In genomic region chr6:108562503-108562993, GRCh38 we compare ENCODE assay signal across 1 cellular context.
TF ChIP-seq lines count a peak whose summit lies in the region.

No MANE protein-coding gene starts in this region.

TF ChIP-seq in HepG2, 621 proteins besides CTCF, POLR2A, EP300 and RAD21 (continued from another document and continues in another):
- TF ChIP-seq ZNF746 (CRISPR knock-in tag; IDR thresholded peaks at IDR 0.05) (peak; percentile 84), SP140L (CRISPR knock-in tag; IDR thresholded peaks at IDR 0.05; ENCODE audit: borderline replicate concordance) (peak; percentile 92; the same call in 1 of the 2 replicates), ARHGAP35 (CRISPR knock-in tag; IDR thresholded peaks at IDR 0.05; ENCODE audit: borderline replicate concordance) (no peak), NCOA5 (CRISPR knock-in tag; IDR thresholded peaks at IDR 0.05) (no peak), FOSL2 (CRISPR knock-in tag; IDR thresholded peaks at IDR 0.05) (0 out of 2 replicates have a peak, but pooled peaks have one; percentile 33), ZNF12 (CRISPR knock-in tag; IDR thresholded peaks at IDR 0.05) (no peak), ZNF180 (CRISPR knock-in tag; IDR thresholded peaks at IDR 0.05; ENCODE audit: borderline replicate concordance, low read depth) (no peak), SRSF4 (IDR thresholded peaks at IDR 0.05; ENCODE audit: low read depth, low read length, poor library complexity, severe bottlenecking) (no peak), ATM (IDR thresholded peaks at IDR 0.05; ENCODE audit: borderline replicate concordance) (no peak), THAP8 (CRISPR knock-in tag; IDR thresholded peaks at IDR 0.05; ENCODE audit: borderline replicate concordance) (no peak), HNRNPLL (IDR thresholded peaks at IDR 0.05; ENCODE audit: low read depth, low read length, poor library complexity, severe bottlenecking) (peak; percentile 4), AKAP8 (CRISPR knock-in tag; IDR thresholded peaks at IDR 0.05) (peak; percentile 62; the same call in 1 of the 2 replicates), ERF (CRISPR knock-in tag; IDR thresholded peaks at IDR 0.05) (peak; percentile 55; the same call in 1 of the 2 replicates), SCMH1 (CRISPR knock-in tag; IDR thresholded peaks at IDR 0.05; ENCODE audit: borderline replicate concordance) (no peak), ZFP91 (CRISPR knock-in tag; IDR thresholded peaks at IDR 0.05; ENCODE audit: borderline replicate concordance) (no peak), CCDC6 (CRISPR knock-in tag; IDR thresholded peaks at IDR 0.05) (no peak), MYC (CRISPR knock-in tag; IDR thresholded peaks at IDR 0.05; ENCODE audit: borderline replicate concordance) (peak; percentile 69; the same call in 1 of the 2 replicates), RFX3 (CRISPR knock-in tag; IDR thresholded peaks at IDR 0.05) (no peak), FOXK1 (CRISPR knock-in tag; IDR thresholded peaks at IDR 0.05; ENCODE audit: borderline replicate concordance, low read depth) (peak; percentile 57; the same call in 1 of the 2 replicates), ZNF296 (CRISPR knock-in tag; conservative IDR thresholded peaks at IDR 0.05) (no peak), ZBTB34 (CRISPR knock-in tag; IDR thresholded peaks at IDR 0.05) (no peak), SP4 (CRISPR knock-in tag; IDR thresholded peaks at IDR 0.05) (no peak), BORCS8-MEF2B (CRISPR knock-in tag; IDR thresholded peaks at IDR 0.05) (no peak), ZNF775 (CRISPR knock-in tag; IDR thresholded peaks at IDR 0.05; ENCODE audit: borderline replicate concordance) (no peak), STAG1 (CRISPR knock-in tag; IDR thresholded peaks at IDR 0.05) (no peak), ZHX2 (IDR thresholded peaks at IDR 0.05; ENCODE audit: low read depth) (no peak), ZHX2 (CRISPR knock-in tag; IDR thresholded peaks at IDR 0.05; ENCODE audit: borderline replicate concordance) (no peak), ZNF790 (CRISPR knock-in tag; IDR thresholded peaks at IDR 0.05; ENCODE audit: borderline replicate concordance) (no peak), RCOR2 (CRISPR knock-in tag; IDR thresholded peaks at IDR 0.05) (no peak), MBNL3 (CRISPR knock-in tag; conservative IDR thresholded peaks at IDR 0.05) (no peak), JDP2 (CRISPR knock-in tag; IDR thresholded peaks at IDR 0.05; ENCODE audit: borderline replicate concordance) (no peak), ZNF281 (CRISPR knock-in tag; IDR thresholded peaks at IDR 0.05; ENCODE audit: borderline replicate concordance) (0 out of 2 replicates have a peak, but pooled peaks have one; percentile 39), ZNF33B (CRISPR knock-in tag; IDR thresholded peaks at IDR 0.05) (no peak), ZNF564 (CRISPR knock-in tag; IDR thresholded peaks at IDR 0.05) (no peak), ISL2 (CRISPR knock-in tag; IDR thresholded peaks at IDR 0.05) (no peak), NR2F1 (CRISPR knock-in tag; IDR thresholded peaks at IDR 0.05) (no peak)
- TF ChIP-seq, protein P1, sequence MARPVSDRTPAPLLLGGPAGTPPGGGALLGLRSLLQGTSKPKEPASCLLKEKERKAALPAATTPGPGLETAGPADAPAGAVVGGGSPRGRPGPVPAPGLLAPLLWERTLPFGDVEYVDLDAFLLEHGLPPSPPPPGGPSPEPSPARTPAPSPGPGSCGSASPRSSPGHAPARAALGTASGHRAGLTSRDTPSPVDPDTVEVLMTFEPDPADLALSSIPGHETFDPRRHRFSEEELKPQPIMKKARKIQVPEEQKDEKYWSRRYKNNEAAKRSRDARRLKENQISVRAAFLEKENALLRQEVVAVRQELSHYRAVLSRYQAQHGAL (CRISPR knock-in tag; IDR thresholded peaks at IDR 0.05; ENCODE audit: not compliant biosample characterization) = no peak
- TF ChIP-seq, protein P2, sequence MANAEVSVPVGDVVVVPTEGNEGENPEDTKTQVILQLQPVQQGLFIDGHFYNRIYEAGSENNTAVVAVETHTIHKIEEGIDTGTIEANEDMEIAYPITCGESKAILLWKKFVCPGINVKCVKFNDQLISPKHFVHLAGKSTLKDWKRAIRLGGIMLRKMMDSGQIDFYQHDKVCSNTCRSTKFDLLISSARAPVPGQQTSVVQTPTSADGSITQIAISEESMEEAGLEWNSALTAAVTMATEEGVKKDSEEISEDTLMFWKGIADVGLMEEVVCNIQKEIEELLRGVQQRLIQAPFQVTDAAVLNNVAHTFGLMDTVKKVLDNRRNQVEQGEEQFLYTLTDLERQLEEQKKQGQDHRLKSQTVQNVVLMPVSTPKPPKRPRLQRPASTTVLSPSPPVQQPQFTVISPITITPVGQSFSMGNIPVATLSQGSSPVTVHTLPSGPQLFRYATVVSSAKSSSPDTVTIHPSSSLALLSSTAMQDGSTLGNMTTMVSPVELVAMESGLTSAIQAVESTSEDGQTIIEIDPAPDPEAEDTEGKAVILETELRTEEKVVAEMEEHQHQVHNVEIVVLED (CRISPR knock-in tag; IDR thresholded peaks at IDR 0.05; ENCODE audit: borderline replicate concordance) = no peak
- TF ChIP-seq, protein P3, sequence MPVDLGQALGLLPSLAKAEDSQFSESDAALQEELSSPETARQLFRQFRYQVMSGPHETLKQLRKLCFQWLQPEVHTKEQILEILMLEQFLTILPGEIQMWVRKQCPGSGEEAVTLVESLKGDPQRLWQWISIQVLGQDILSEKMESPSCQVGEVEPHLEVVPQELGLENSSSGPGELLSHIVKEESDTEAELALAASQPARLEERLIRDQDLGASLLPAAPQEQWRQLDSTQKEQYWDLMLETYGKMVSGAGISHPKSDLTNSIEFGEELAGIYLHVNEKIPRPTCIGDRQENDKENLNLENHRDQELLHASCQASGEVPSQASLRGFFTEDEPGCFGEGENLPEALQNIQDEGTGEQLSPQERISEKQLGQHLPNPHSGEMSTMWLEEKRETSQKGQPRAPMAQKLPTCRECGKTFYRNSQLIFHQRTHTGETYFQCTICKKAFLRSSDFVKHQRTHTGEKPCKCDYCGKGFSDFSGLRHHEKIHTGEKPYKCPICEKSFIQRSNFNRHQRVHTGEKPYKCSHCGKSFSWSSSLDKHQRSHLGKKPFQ (CRISPR knock-in tag; IDR thresholded peaks at IDR 0.05; ENCODE audit: insufficient replicate concordance) = peak; percentile 44
